9 cellular contexts compared by ENCODE assay signal in the genomic region with DNA sequence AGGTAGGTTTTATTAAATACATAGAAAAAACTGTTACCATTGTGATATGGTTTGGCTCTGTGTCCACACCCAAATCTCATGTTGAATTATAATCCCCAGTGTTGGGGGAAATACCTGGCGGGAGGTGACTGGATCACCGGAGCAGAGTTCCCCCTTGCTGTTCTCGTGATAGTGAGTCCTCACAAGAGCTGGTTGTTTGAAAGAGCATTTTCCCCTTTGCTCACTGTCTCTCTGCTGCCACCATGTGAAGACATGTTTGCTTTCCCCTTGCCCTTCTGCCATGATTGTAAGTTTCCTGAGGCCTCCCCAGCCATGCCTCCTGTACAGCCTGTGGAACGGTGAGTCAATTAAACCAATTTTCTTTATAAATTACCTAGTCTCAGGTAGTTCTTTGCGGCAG.
DNase-seq lines count a peak whose midpoint lies in the region; ATAC-seq, FAIRE-seq and TF ChIP-seq lines count a peak whose summit lies in the region.
"Had no signal": no experiment of that assay in that cellular context is flagged by ENCODE, and none has a peak within 500 bp of the region (broad histone marks: within the 10 kb centered on the region; RNA-seq: fewer than 3 reads in every experiment).

No MANE protein-coding gene starts in this region.

- no peak overlapping the region for H3K4me2 ChIP-seq in PC-9

- H3K9me3 ChIP-seq in RWPE2 (ENCODE audit: severe bottlenecking) (no peaks in the 10 kb centered on the region), PC-9 (ENCODE audit: insufficient read depth, low read depth) (no peaks in the 10 kb centered on the region)

- DNase-seq in ELR (ENCODE audit: low read depth) (peak; percentile 52), RWPE2 (ENCODE audit: low spot score) (no peak), iPS-NIHi7 (ENCODE audit: extremely low spot score) (peak; percentile 13), frontal cortex (ENCODE audit: low spot score in 2 of 2) (no peak), PC-9 (no peak)
- DNase-seq: glutamatergic neuron had no signal

- no peaks in the 10 kb centered on the region for H3K36me3 ChIP-seq in RWPE2 (ENCODE audit: low read depth)
- H3K36me3 ChIP-seq in PC-9 (ENCODE audit: low read depth) = no peaks in the 10 kb centered on the region

- H4K20me1 ChIP-seq in PC-9 (ENCODE audit: insufficient read depth) = no peaks in the 10 kb centered on the region

- intact Hi-C loops in PC-9 (cut with micrococcal nuclease; ENCODE audit: unreplicated experiment) = no loop called here

- H3F3A ChIP-seq in PC-9 (ENCODE audit: insufficient read depth, low read depth) = no peaks in the 10 kb centered on the region

- H3K4me1 ChIP-seq in RWPE2 (ENCODE audit: insufficient read depth, poor library complexity, severe bottlenecking) (no peaks in the 10 kb centered on the region), PC-9 (replicated peaks; ENCODE audit: insufficient read depth) (no peaks in the 10 kb centered on the region)

- H3K9me2 ChIP-seq in PC-9 (ENCODE audit: insufficient read depth) = no peaks in the 10 kb centered on the region

- H3K4me3 ChIP-seq in RWPE2 (ENCODE audit: severe bottlenecking) (no peak overlapping the region), PC-9 (no peak overlapping the region)

- POLR2A ChIA-PET in PC-9 (lab: Charles Lee; ENCODE audit: unreplicated experiment) = no interaction called here

- no TSS peak for BruUV-seq in PC-9 (replicated peaks; lab: Mats Ljungman, UMichigan)

- CTCF ChIA-PET in PC-9 (lab: Charles Lee) = no interaction called here

- FAIRE-seq in frontal cortex (lab: Jason Lieb, UNC) = no peak

- ATAC-seq in HG02759 (IDR thresholded peaks at IDR 0.05; ENCODE audit: unreplicated experiment) (peak; percentile 45), RWPE2 (ENCODE audit: low read depth) (no peak), HG03460 (IDR thresholded peaks at IDR 0.05; ENCODE audit: unreplicated experiment) (no peak), GM18861 (IDR thresholded peaks at IDR 0.05; ENCODE audit: unreplicated experiment) (no peak)

- no peak overlapping the region for H2AFZ ChIP-seq in PC-9

- H3K27me3 ChIP-seq in RWPE2 (ENCODE audit: insufficient read depth, poor library complexity, severe bottlenecking) (no peaks in the 10 kb centered on the region), PC-9 (ENCODE audit: insufficient read depth, low read depth) (no peaks in the 10 kb centered on the region)

- no peaks in the 10 kb centered on the region for H3K79me2 ChIP-seq in PC-9 (ENCODE audit: low read depth)

- H3K27ac ChIP-seq in RWPE2 (ENCODE audit: poor library complexity, severe bottlenecking) (no peak overlapping the region), PC-9 (no peak overlapping the region)

- TF ChIP-seq CTCF in RWPE2 (IDR thresholded peaks at IDR 0.05; ENCODE audit: poor library complexity, severe bottlenecking) (peak; percentile 45), PC-9 (conservative IDR thresholded peaks at IDR 0.05) (no peak)

Comparison
In these comparisons a context has a peak if more than half of its experiments do, and no peak if none do; other contexts are left out.
1. DNase-seq: peak in ELR (single experiment) and iPS-NIHi7 (single experiment); none in RWPE2 (single experiment), frontal cortex (0 of 2) and PC-9 (0 of 2).